ENCODE assay signal across 1 cellular context in the genomic region with DNA sequence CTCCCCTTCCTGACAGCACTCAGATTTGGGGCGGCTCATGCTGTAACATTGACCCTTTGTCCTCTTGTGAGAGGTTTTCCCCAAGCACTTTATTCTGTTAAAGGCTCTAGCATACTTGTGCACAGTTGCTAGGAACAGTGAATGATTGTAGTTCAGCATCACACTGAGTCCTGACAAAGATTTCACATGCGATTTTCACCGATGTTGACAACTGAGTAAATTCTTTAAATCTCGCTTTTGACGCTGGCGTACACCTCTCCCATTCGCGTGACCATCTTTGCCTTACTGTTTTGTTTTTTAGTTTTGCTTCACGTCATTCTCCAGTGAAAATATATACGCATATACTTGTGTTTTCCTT.
TF ChIP-seq lines count a peak whose summit lies in the region.

No MANE protein-coding gene starts in this region.

TF ChIP-seq in HepG2, 621 proteins besides CTCF, POLR2A, EP300 and RAD21:
- TF ChIP-seq, protein P1, sequence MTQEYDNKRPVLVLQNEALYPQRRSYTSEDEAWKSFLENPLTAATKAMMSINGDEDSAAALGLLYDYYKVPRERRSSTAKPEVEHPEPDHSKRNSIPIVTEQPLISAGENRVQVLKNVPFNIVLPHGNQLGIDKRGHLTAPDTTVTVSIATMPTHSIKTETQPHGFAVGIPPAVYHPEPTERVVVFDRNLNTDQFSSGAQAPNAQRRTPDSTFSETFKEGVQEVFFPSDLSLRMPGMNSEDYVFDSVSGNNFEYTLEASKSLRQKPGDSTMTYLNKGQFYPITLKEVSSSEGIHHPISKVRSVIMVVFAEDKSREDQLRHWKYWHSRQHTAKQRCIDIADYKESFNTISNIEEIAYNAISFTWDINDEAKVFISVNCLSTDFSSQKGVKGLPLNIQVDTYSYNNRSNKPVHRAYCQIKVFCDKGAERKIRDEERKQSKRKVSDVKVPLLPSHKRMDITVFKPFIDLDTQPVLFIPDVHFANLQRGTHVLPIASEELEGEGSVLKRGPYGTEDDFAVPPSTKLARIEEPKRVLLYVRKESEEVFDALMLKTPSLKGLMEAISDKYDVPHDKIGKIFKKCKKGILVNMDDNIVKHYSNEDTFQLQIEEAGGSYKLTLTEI (CRISPR knock-in tag; conservative IDR thresholded peaks at IDR 0.05): no peak
- TF ChIP-seq ZNF230 (CRISPR knock-in tag; IDR thresholded peaks at IDR 0.05): peak; percentile 3; the same call in 1 of the 2 replicates
